ENCODE assay signal across 8 cellular contexts in the genomic region with DNA sequence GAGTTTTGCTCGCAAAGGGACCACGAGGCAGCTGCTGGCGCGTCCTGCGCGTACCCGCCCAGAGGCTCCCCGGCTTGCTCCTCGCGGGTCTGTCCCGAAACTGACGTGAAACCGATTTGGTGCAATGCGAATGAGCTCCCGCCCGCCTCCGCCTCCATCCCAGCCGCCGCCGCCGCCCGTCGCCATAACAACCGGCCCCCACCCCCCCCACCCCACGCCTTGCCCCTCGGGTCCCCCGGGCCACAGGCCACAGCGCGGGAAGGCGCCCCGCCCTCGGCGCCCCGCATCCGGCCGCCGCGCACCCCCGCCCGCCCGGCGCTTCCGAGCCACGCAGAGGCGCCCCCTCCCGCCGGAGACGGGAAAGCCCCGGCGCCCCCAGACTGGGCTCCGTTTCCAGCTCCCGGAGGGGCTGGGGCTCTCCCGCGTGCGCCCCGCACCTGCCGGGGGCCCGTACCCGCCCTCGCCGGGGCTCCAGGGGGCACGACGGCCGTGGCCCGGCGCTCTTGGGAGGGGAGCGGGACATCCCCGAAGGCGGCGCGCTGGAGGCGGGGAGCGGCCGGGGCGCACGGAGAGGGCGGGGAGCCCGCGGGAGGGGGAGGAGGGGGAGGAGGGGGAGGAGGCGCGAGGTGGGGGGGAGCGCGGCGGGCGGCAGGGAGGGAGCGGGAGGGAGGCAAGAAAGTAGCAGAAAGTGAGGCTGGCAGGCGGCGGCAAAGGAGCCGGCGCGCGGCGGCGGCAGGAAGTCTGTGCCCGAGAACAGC. TPM values are rescaled to one million over a fixed set of nuclear protein-coding genes. Genes with fewer than 3 reads are reported as not detected.
A peak's percentile ranks its signal among the peaks of the same experiment; 100 is the strongest.
DNase-seq lines count a peak whose midpoint lies in the region; ATAC-seq and TF ChIP-seq lines count a peak whose summit lies in the region.

A gene (plus strand): TSS at position 678 of the 758 bp plus-strand sequence.

- peak within 1 kb of the TSS; percentile 89 for H3K27ac ChIP-seq in right cardiac atrium (ENCODE audit: low read length)

- peaks cover 32% of the 10 kb centered on the region for H3K4me1 Mint-ChIP-seq in T-helper 1 cell treated with Interleukin-12 subunit alpha and Interleukin-12 subunit beta and Interleukin-4 antibody, amounts not matched to agents 30 μg/mL and 1 μg/mL, for 36 hours (ENCODE audit: low read depth)

- peak within 1 kb of the TSS; percentile 93 for H3K4me3 Mint-ChIP-seq in T-helper 1 cell treated with Interleukin-12 subunit alpha and Interleukin-12 subunit beta and Interleukin-4 antibody, amounts not matched to agents 30 μg/mL and 1 μg/mL, for 36 hours

- no peaks in the 10 kb centered on the region for H3K27me3 ChIP-seq in right cardiac atrium (ENCODE audit: control insufficient read depth, insufficient read depth)

- ATAC-seq in GM21529 (IDR thresholded peaks at IDR 0.05; ENCODE audit: unreplicated experiment) = peak; percentile 51
- ATAC-seq in right cardiac atrium = peak; percentile 85 to 89

- intact Hi-C loops in right cardiac atrium (cut with DNase I) = loop anchor here in 2 of 4 donors (5.0 to 10.0 kb wide), 3 partner anchors 82 to 138 kb away; no protein-coding TSS in a partner anchor

- TF ChIP-seq CTCF in retinal pigment epithelial cell (conservative IDR thresholded peaks at IDR 0.05; ENCODE audit: low read depth, low read length) = peak; percentile 25

- H3K27me3 Mint-ChIP-seq in T-helper 1 cell treated with Interleukin-12 subunit alpha and Interleukin-12 subunit beta and Interleukin-4 antibody, amounts not matched to agents 30 μg/mL and 1 μg/mL, for 36 hours (ENCODE audit: low read depth) = peaks cover 56% of the 10 kb centered on the region

- no peaks in the 10 kb centered on the region for H3K9me3 ChIP-seq in right cardiac atrium (ENCODE audit: control insufficient read depth, low read length)

- H3K27ac Mint-ChIP-seq in T-helper 1 cell treated with Interleukin-12 subunit alpha and Interleukin-12 subunit beta and Interleukin-4 antibody, amounts not matched to agents 30 μg/mL and 1 μg/mL, for 36 hours = peak within 1 kb of the TSS; percentile 96

- peaks cover 2% of the 10 kb centered on the region for H3K36me3 Mint-ChIP-seq in T-helper 1 cell treated with Interleukin-12 subunit alpha and Interleukin-12 subunit beta and Interleukin-4 antibody, amounts not matched to agents 30 μg/mL and 1 μg/mL, for 36 hours (ENCODE audit: low read depth)

- H3K4me3 ChIP-seq in right cardiac atrium (ENCODE audit: low read length) (peak within 1 kb of the TSS; percentile 97), retinal pigment epithelial cell (ENCODE audit: low read length) (peak within 1 kb of the TSS; percentile 56)

- DNase-seq in EL (peak; percentile 75), KG1 (lab: John Stamatoyannopoulos, UW) (peak; percentile 41), amniotic stem cell (lab: John Stamatoyannopoulos, UW) (peak; percentile 30), right cardiac atrium (peak; percentile 88 to 96 (median 95)), retinal pigment epithelial cell (ENCODE audit: low read depth) (no peak), inferior parietal cortex (ENCODE audit: extremely low spot score) (no peak)

- H3K9me3 Mint-ChIP-seq in T-helper 1 cell treated with Interleukin-12 subunit alpha and Interleukin-12 subunit beta and Interleukin-4 antibody, amounts not matched to agents 30 μg/mL and 1 μg/mL, for 36 hours = no peaks in the 10 kb centered on the region

- no peaks in the 10 kb centered on the region for H3K4me1 ChIP-seq in right cardiac atrium (ENCODE audit: control insufficient read depth, insufficient read depth, low read length)

- WGBS in right cardiac atrium = under 1% methylated on average over 94 of the region's 95 CpGs

RNA-seq across cellular contexts. Expression of the gene that starts here (rescaled TPM):
- total RNA-seq in right cardiac atrium = 10 to 100 TPM; 26.4 to 44.1 (median 27.6) TPM
- polyA plus RNA-seq in right cardiac atrium = 15.2 TPM

Comparison
In these comparisons a context has a peak if more than half of its experiments do, and no peak if none do; other contexts are left out.
1. DNase-seq: peak in EL (single experiment), KG1 (single experiment), amniotic stem cell (single experiment) and right cardiac atrium (3 of 3); none in retinal pigment epithelial cell (single experiment) and inferior parietal cortex (single experiment).